In genomic region chr7:2060701-2061100, GRCh38 we compare ENCODE assay signal across 23 cellular contexts.
"Had no signal": no experiment of that assay in that cellular context is flagged by ENCODE, and none has a peak within 500 bp of the region (broad histone marks: within the 10 kb centered on the region; RNA-seq: fewer than 3 reads in every experiment).

No MANE protein-coding gene starts in this region.

- H3K36me3 ChIP-seq: brain microvascular endothelial cell, left ventricle myocardium inferior, thoracic aorta had no signal

- H3K4me3 ChIP-seq: hepatocyte, left ventricle myocardium inferior, neural progenitor cell, thoracic aorta had no signal

- H3K4me2 ChIP-seq: hepatocyte, neural progenitor cell had no signal

- H3K4me1 ChIP-seq: foreskin keratinocyte, neural progenitor cell had no signal

- H2AFZ ChIP-seq: hepatocyte, neural progenitor cell had no signal

- DNase-seq: activated CD4-positive, alpha-beta memory T cell treated with anti-CD3 and anti-CD28 coated beads for 36 hours; activated CD4-positive, alpha-beta T cell treated with anti-CD3 and anti-CD28 coated beads for 4 hours; activated CD4-positive, CD25-positive, alpha-beta regulatory T cell; activated naive CD4-positive, alpha-beta T cell treated with Interleukin-2 at 50 U/mL for 16 hours; activated naive CD8-positive, alpha-beta T cell treated with anti-CD3 and anti-CD28 coated beads for 36 hours; activated T-cell treated with anti-CD3 and anti-CD28 coated beads, Interleukin-2, amount 50 U/mL, for 48 hours; amygdala; brain microvascular endothelial cell; central memory CD4-positive, alpha-beta T cell; effector memory CD4-positive, alpha-beta T cell; foreskin keratinocyte; glutamatergic neuron; immature natural killer cell; kidney glomerular epithelial cell; left ventricle myocardium inferior; naive thymus-derived CD8-positive, alpha-beta T cell; retina; stimulated activated CD4-positive, alpha-beta T cell treated with anti-CD3 and anti-CD28 coated beads, Interleukin-2, amount 100 ng/mL, for 48 hours; stimulated activated naive CD4-positive, alpha-beta T cell; T1000 had no signal

- H3K9ac ChIP-seq: neural progenitor cell had no signal

- H3K27me3 ChIP-seq: brain microvascular endothelial cell, foreskin keratinocyte, hepatocyte, neural progenitor cell had no signal

- H3K27ac ChIP-seq: brain microvascular endothelial cell, foreskin keratinocyte, hepatocyte, left ventricle myocardium inferior, neural progenitor cell, thoracic aorta had no signal

- ATAC-seq: foreskin keratinocyte; naive thymus-derived CD8-positive, alpha-beta T cell had no signal
